ENCODE assay signal across 20 cellular contexts in the genomic region with DNA sequence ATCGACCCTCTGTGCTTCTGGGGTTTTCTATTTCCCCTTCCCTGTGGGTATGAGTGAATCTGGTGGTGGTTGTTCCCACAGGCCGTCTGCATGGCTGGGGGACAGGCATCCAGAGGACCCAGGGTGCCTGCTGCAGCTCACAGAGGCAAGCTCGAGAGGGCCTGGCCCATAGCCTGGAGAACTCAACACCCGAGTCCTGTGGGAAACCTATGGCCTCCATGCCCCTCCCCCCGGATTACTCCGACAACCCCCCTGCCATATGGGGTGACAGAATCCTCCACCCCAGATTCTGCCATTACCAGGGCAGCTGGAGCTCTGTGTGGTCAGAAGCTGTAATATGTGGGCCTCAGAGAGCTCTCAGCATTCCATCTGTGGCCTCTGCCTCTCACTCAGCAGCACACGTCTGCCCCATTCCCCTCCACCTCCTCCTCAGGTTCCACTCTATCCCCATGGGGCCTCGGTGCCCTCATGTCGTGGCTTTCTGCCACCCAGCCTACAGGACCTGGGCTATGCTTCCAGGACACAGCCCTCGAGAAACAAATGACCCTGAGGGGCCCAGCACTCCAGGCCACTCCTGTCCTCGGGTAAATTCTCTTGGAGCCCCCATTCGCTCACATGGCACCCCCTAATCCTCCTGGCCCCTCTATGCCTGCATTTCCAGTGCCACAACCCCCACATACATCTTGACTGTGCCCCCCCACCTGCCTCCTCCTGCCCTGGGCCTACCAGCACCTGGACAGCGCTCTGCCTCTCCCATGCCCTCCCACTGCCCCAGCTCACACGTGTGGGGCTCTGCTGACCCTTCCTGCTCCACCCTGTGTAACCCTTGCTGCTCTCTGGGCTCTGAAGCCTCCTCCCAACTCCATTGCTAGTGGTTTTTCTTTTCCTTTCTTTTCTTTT. TPM values are rescaled to one million over a fixed set of nuclear protein-coding genes. Genes with fewer than 3 reads are reported as not detected.
DNase-seq lines count a peak whose midpoint lies in the region; ATAC-seq, FAIRE-seq and TF ChIP-seq lines count a peak whose summit lies in the region.
"Had no signal": no experiment of that assay in that cellular context is flagged by ENCODE, and none has a peak within 500 bp of the region (broad histone marks: within the 10 kb centered on the region; RNA-seq: fewer than 3 reads in every experiment).

No MANE protein-coding gene starts in this region.

- no peaks in the 10 kb centered on the region for H3K27me3 ChIP-seq in Caco-2 (replicated peaks; ENCODE audit: control insufficient read depth, insufficient read depth, low read length)

- H3K4me1 Mint-ChIP-seq in activated CD8-positive, alpha-beta T cell treated with anti-CD3 and anti-CD28 coated beads for 36 hours (ENCODE audit: low read depth), result peaks cover 17% of the 10 kb centered on the region
- peaks cover 34% of the 10 kb centered on the region for H3K4me1 Mint-ChIP-seq in activated CD8-positive, alpha-beta T cell treated with anti-CD3 and anti-CD28 coated beads, Interleukin-2, amount 10 ng/mL, durations not matched to agents 7 days and 5 days (ENCODE audit: low read depth)
- H3K4me1 Mint-ChIP-seq in Caco-2 (ENCODE audit: low read depth, unreplicated experiment), result no peaks in the 10 kb centered on the region
- H3K4me1 Mint-ChIP-seq in T-helper 17 cell, result peaks cover 12% of the 10 kb centered on the region

- H3K4me3 ChIP-seq in Caco-2 (ENCODE audit: low read depth, low read length) (no peak overlapping the region), kidney (ENCODE audit: low read length in 2 of 2) (no peak overlapping the region)

- H3K9ac ChIP-seq in kidney (ENCODE audit: low read length in 2 of 2), result no peak overlapping the region
- H3K9ac ChIP-seq: KMS-11 had no signal

- no peak overlapping the region for H3K4me3 Mint-ChIP-seq in activated CD8-positive, alpha-beta T cell treated with anti-CD3 and anti-CD28 coated beads for 36 hours
- H3K4me3 Mint-ChIP-seq in activated CD8-positive, alpha-beta T cell treated with anti-CD3 and anti-CD28 coated beads, Interleukin-2, amount 10 ng/mL, durations not matched to agents 7 days and 5 days, result no peak overlapping the region
- H3K4me3 Mint-ChIP-seq in Caco-2 (ENCODE audit: unreplicated experiment), result no peak overlapping the region
- H3K4me3 Mint-ChIP-seq in T-helper 17 cell, result no peak overlapping the region

- peaks cover 35% of the 10 kb centered on the region for H3K36me3 Mint-ChIP-seq in activated CD8-positive, alpha-beta T cell treated with anti-CD3 and anti-CD28 coated beads for 36 hours (ENCODE audit: low read depth)
- H3K36me3 Mint-ChIP-seq in activated CD8-positive, alpha-beta T cell treated with anti-CD3 and anti-CD28 coated beads, Interleukin-2, amount 10 ng/mL, durations not matched to agents 7 days and 5 days (ENCODE audit: low read depth), result peaks cover 33% of the 10 kb centered on the region
- H3K36me3 Mint-ChIP-seq in Caco-2 (ENCODE audit: insufficient read depth, unreplicated experiment) (peaks cover 44% of the 10 kb centered on the region), T-helper 17 cell (ENCODE audit: low read depth) (peaks cover 3% of the 10 kb centered on the region)

- CTCF ChIA-PET in activated CD8-positive, alpha-beta T cell treated with anti-CD3 and anti-CD28 coated beads for 36 hours (lab: Charles Lee), result interaction anchor here (2.1 kb wide), 1 partner anchor 75 kb away, joined by 9 read pairs; no protein-coding TSS in a partner anchor
- CTCF ChIA-PET in activated CD8-positive, alpha-beta T cell treated with anti-CD3 and anti-CD28 coated beads, Interleukin-2, amount 10 ng/mL, durations not matched to agents 7 days and 5 days (lab: Charles Lee), result no interaction called here
- CTCF ChIA-PET in Caco-2 (lab: Charles Lee), result no interaction called here

- FAIRE-seq in kidney (lab: Jason Lieb, UNC), result no peak
- FAIRE-seq: bronchial epithelial cell, TTC549 had no signal

- no peak for ATAC-seq in activated CD8-positive, alpha-beta T cell treated with anti-CD3 and anti-CD28 coated beads for 36 hours
- ATAC-seq in activated CD8-positive, alpha-beta T cell treated with anti-CD3 and anti-CD28 coated beads, Interleukin-2, amount 10 ng/mL, durations not matched to agents 7 days and 5 days, result no peak
- ATAC-seq in T-helper 17 cell (no peak), HG03457 (IDR thresholded peaks at IDR 0.05; ENCODE audit: unreplicated experiment) (no peak)
- ATAC-seq: right cardiac atrium had no signal

- no peak overlapping the region for H3K27ac ChIP-seq in kidney (ENCODE audit: low read depth in 2 of 2, low read length in 2 of 2)
- H3K27ac ChIP-seq: KMS-11 had no signal

- in situ Hi-C loops in ACHN (cut with HindIII; ENCODE audit: low pct_ligation_motif_present, low pct_unique_long_range_greater_than_20kb, low sequenced_read_pairs), result no loop called here

- BruUV-seq in Caco-2 (replicated peaks; lab: Mats Ljungman, UMichigan), result no TSS peak

- H3K36me3 ChIP-seq in Caco-2 (ENCODE audit: control insufficient read depth, insufficient read depth, low read length) (peaks cover 2% of the 10 kb centered on the region; the same call in 1 of the 2 replicates), kidney (ENCODE audit: control insufficient read depth in 1 of 2, insufficient read depth in 2 of 2, low read length in 2 of 2) (no peaks in the 10 kb centered on the region)

- DNase-seq in activated CD8-positive, alpha-beta T cell treated with anti-CD3 and anti-CD28 coated beads for 36 hours, result no peak
- DNase-seq in activated CD8-positive, alpha-beta T cell treated with anti-CD3 and anti-CD28 coated beads, Interleukin-2, amount 10 ng/mL, durations not matched to agents 7 days and 5 days, result no peak
- no peak for DNase-seq in Caco-2
- no peak for DNase-seq in T-helper 17 cell
- peak; percentile 82 for DNase-seq in kidney
- no peak for DNase-seq in NCI-H2029 (lab: John Stamatoyannopoulos, UW)
- no peak for DNase-seq in ACHN
- DNase-seq: activated CD4-positive, alpha-beta T cell treated with anti-CD3 and anti-CD28 coated beads, Interleukin-2, amount 50 U/mL, for 48 hours; activated gamma-delta T cell treated with Interleukin-2 at 50 U/mL for 16 hours; effector memory CD4-positive, alpha-beta T cell; hypothalamus; NCI-H1417 treated with DMSO at 0.1 percent for 48 hours; NCI-H446; substantia nigra had no signal

- no peaks in the 10 kb centered on the region for H3K27me3 Mint-ChIP-seq in activated CD8-positive, alpha-beta T cell treated with anti-CD3 and anti-CD28 coated beads for 36 hours
- no peaks in the 10 kb centered on the region for H3K27me3 Mint-ChIP-seq in activated CD8-positive, alpha-beta T cell treated with anti-CD3 and anti-CD28 coated beads, Interleukin-2, amount 10 ng/mL, durations not matched to agents 7 days and 5 days (ENCODE audit: low read depth)
- no peaks in the 10 kb centered on the region for H3K27me3 Mint-ChIP-seq in Caco-2 (ENCODE audit: insufficient read depth, unreplicated experiment)
- no peaks in the 10 kb centered on the region for H3K27me3 Mint-ChIP-seq in T-helper 17 cell

- POLR2A ChIA-PET in activated CD8-positive, alpha-beta T cell treated with anti-CD3 and anti-CD28 coated beads for 36 hours (lab: Charles Lee), result interaction anchor here (0.7 to 1.0 kb wide), 2 partner anchors 1302 to 1305 kb away, joined by 3 read pairs; no protein-coding TSS in a partner anchor
- POLR2A ChIA-PET in activated CD8-positive, alpha-beta T cell treated with anti-CD3 and anti-CD28 coated beads, Interleukin-2, amount 10 ng/mL, durations not matched to agents 7 days and 5 days (lab: Charles Lee), result interaction anchor here (0.6 kb wide), 1 partner anchor 1302 kb away, joined by 3 read pairs; no protein-coding TSS in a partner anchor
- POLR2A ChIA-PET in Caco-2 (lab: Charles Lee), result no interaction called here

- H3K4me1 ChIP-seq in Caco-2, result no peaks in the 10 kb centered on the region
- H3K4me1 ChIP-seq in kidney (ENCODE audit: control insufficient read depth in 1 of 2, insufficient read depth in 1 of 2, low read depth in 1 of 2, low read length in 2 of 2), result peaks cover 0 to 7% of the 10 kb centered on the region in 2 donors

- peak overlapping the region; percentile 46 for H3K27ac Mint-ChIP-seq in activated CD8-positive, alpha-beta T cell treated with anti-CD3 and anti-CD28 coated beads for 36 hours
- no peak overlapping the region for H3K27ac Mint-ChIP-seq in activated CD8-positive, alpha-beta T cell treated with anti-CD3 and anti-CD28 coated beads, Interleukin-2, amount 10 ng/mL, durations not matched to agents 7 days and 5 days
- H3K27ac Mint-ChIP-seq in Caco-2 (ENCODE audit: unreplicated experiment), result peak overlapping the region; percentile 24
- H3K27ac Mint-ChIP-seq in T-helper 17 cell, result peak overlapping the region; percentile 75

- no peak for TF ChIP-seq CTCF in activated CD8-positive, alpha-beta T cell treated with anti-CD3 and anti-CD28 coated beads for 36 hours (IDR thresholded peaks at IDR 0.05)
- TF ChIP-seq CTCF in Caco-2 (IDR thresholded peaks at IDR 0.05; ENCODE audit: insufficient read depth in 1 of 2, low read depth in 1 of 2, low read length in 1 of 2, severe bottlenecking in 1 of 2, unreplicated experiment in 1 of 2) (no peak), kidney (IDR thresholded peaks at IDR 0.05; ENCODE audit: borderline replicate concordance, extremely low read depth, insufficient read depth) (no peak)

- no peaks in the 10 kb centered on the region for H3K9me3 Mint-ChIP-seq in activated CD8-positive, alpha-beta T cell treated with anti-CD3 and anti-CD28 coated beads for 36 hours
- H3K9me3 Mint-ChIP-seq in activated CD8-positive, alpha-beta T cell treated with anti-CD3 and anti-CD28 coated beads, Interleukin-2, amount 10 ng/mL, durations not matched to agents 7 days and 5 days (ENCODE audit: insufficient read depth), result no peaks in the 10 kb centered on the region
- no peaks in the 10 kb centered on the region for H3K9me3 Mint-ChIP-seq in Caco-2 (ENCODE audit: unreplicated experiment)

- intact Hi-C loops in activated CD8-positive, alpha-beta T cell treated with anti-CD3 and anti-CD28 coated beads for 36 hours (cut with micrococcal nuclease), result no loop called here
- intact Hi-C loops in Caco-2 (cut with micrococcal nuclease; ENCODE audit: unreplicated experiment), result no loop called here
- intact Hi-C loops in kidney (cut with DNase I), result loop anchor here (10.0 kb wide), 1 partner anchor 1304 kb away; a partner anchor contains a TSS

- H3K9me3 ChIP-seq in Caco-2 (no peaks in the 10 kb centered on the region), T-helper 17 cell (ENCODE audit: control insufficient read depth, low read length, poor library complexity, severe bottlenecking) (no peaks in the 10 kb centered on the region), kidney (ENCODE audit: control insufficient read depth in 1 of 2, low read length in 2 of 2) (no peaks in the 10 kb centered on the region)

RNA-seq across cellular contexts. Expression of a gene that starts 3.6 kb away (rescaled TPM):
- total RNA-seq in activated CD8-positive, alpha-beta T cell treated with anti-CD3 and anti-CD28 coated beads for 36 hours, result 100 to 1,000 TPM; 158 to 162 TPM
- 100 to 1,000 TPM; 181 to 191 TPM for total RNA-seq in activated CD8-positive, alpha-beta T cell treated with anti-CD3 and anti-CD28 coated beads, Interleukin-2, amount 10 ng/mL, durations not matched to agents 7 days and 5 days
- total RNA-seq in Caco-2 (2022) (275 and 285 TPM in 2 replicates), T-helper 17 cell (10 to 100 TPM; 58.4 to 89.1 TPM), kidney (65.3 TPM)
- 111 TPM for polyA plus RNA-seq in kidney (ENCODE audit: insufficient read depth, low read depth, low replicate concordance)

RNA-seq across cellular contexts. Expression of a gene that starts 12.6 kb away (rescaled TPM):
- total RNA-seq in activated CD8-positive, alpha-beta T cell treated with anti-CD3 and anti-CD28 coated beads for 36 hours, result not detected
- not detected for total RNA-seq in activated CD8-positive, alpha-beta T cell treated with anti-CD3 and anti-CD28 coated beads, Interleukin-2, amount 10 ng/mL, durations not matched to agents 7 days and 5 days
- total RNA-seq in Caco-2 (2022), result 0.23 TPM in 1 of 2 replicates, not detected in the other
- total RNA-seq in T-helper 17 cell, result not detected
- not detected for total RNA-seq in kidney
- polyA plus RNA-seq in kidney (ENCODE audit: insufficient read depth, low read depth, low replicate concordance), result not detected
- total RNA-seq: bronchial epithelial cell, mononuclear cell had no signal

RNA-seq across cellular contexts. Expression of a gene that starts 39.1 kb away (rescaled TPM):
- 10 to 100 TPM; 10.2 to 10.4 TPM for total RNA-seq in activated CD8-positive, alpha-beta T cell treated with anti-CD3 and anti-CD28 coated beads for 36 hours
- 10 to 100 TPM in 1 of 2 experiments, 1 to 10 TPM in 1; 9.4 to 10.0 TPM for total RNA-seq in activated CD8-positive, alpha-beta T cell treated with anti-CD3 and anti-CD28 coated beads, Interleukin-2, amount 10 ng/mL, durations not matched to agents 7 days and 5 days
- total RNA-seq in Caco-2 (2022) (0.36 TPM in 1 of 2 replicates, not detected in the other), T-helper 17 cell (1 to 10 TPM; 1.4 to 2.3 TPM), kidney (9.5 TPM)
- polyA plus RNA-seq in kidney (ENCODE audit: insufficient read depth, low read depth, low replicate concordance), result 10.5 TPM
